In the genomic region with DNA sequence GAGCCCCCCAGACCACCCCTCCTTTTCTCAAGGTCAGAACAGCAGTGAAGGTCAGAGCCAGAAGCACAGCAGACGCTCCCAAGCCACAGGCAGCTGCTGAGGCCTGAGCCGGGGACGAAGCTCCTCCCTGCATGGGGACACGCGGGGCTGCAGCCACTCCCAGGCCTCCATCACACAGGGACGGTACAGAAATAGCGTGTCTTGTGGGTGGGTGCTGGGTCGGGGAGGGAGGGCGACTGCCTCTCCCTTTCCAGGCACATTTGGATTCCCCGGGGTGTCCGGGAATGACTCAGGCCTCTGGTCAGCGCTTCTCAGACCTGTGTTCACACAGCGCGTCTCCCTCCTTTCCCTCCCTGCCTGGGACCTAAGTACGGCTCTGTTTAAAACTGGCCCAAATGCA, we compare ENCODE assay signal across 9 cellular contexts. TPM values are rescaled to one million over a fixed set of nuclear protein-coding genes. Genes with fewer than 3 reads are reported as not detected.
A peak's percentile ranks its signal among the peaks of the same experiment; 100 is the strongest.
DNase-seq lines count a peak whose midpoint lies in the region; ATAC-seq lines count a peak whose summit lies in the region.
"Had no signal": no experiment of that assay in that cellular context is flagged by ENCODE, and none has a peak within 500 bp of the region (broad histone marks: within the 10 kb centered on the region; RNA-seq: fewer than 3 reads in every experiment).

No MANE protein-coding gene starts in this region.

- H3K36me3 ChIP-seq in stomach smooth muscle (ENCODE audit: control insufficient read depth in 2 of 2, insufficient read depth in 2 of 2, low read length in 2 of 2) = no peaks in the 10 kb centered on the region

- peaks cover 26 to 65% (median 44%) of the 10 kb centered on the region in 3 donors for H3K27me3 Mint-ChIP-seq in immature natural killer cell (ENCODE audit: low read depth in 3 of 3)
- no peaks in the 10 kb centered on the region for H3K27me3 Mint-ChIP-seq in activated naive CD4-positive, alpha-beta T cell treated with anti-CD3 and anti-CD28 coated beads, Interleukin-2, amount 10 ng/mL, durations not matched to agents 7 days and 5 days
- H3K27me3 Mint-ChIP-seq: central memory CD8-positive, alpha-beta T cell had no signal

- DNase-seq in COLO668 (lab: John Stamatoyannopoulos, UW; ENCODE audit: unreplicated experiment) = peak; percentile 87
- peak; percentile 75 for DNase-seq in HT1080 (ENCODE audit: low read depth)
- DNase-seq in immature natural killer cell = no peak
- no peak for DNase-seq in activated naive CD4-positive, alpha-beta T cell treated with anti-CD3 and anti-CD28 coated beads, Interleukin-2, amount 10 ng/mL, durations not matched to agents 7 days and 5 days
- DNase-seq in NCI-H2196 treated with DMSO at 0.1 percent for 48 hours (lab: John Stamatoyannopoulos, UW; ENCODE audit: unreplicated experiment) = no peak

- no peak overlapping the region for H3K9ac ChIP-seq in stomach smooth muscle (ENCODE audit: low read length in 2 of 2)

- no peak for ATAC-seq in HG03196 (IDR thresholded peaks at IDR 0.05; ENCODE audit: unreplicated experiment)

- H3K4me3 ChIP-seq in stomach smooth muscle (ENCODE audit: low read length in 2 of 2) = peak overlapping the region in 1 of 2 donors; percentile 54

- no peaks in the 10 kb centered on the region for H3K27me3 ChIP-seq in stomach smooth muscle (ENCODE audit: control insufficient read depth in 1 of 2, insufficient read depth in 2 of 2, low read length in 2 of 2)

- CTCF ChIA-PET in activated naive CD4-positive, alpha-beta T cell treated with anti-CD3 and anti-CD28 coated beads, Interleukin-2, amount 10 ng/mL, durations not matched to agents 7 days and 5 days (lab: Charles Lee) = no interaction called here

- H3K27ac ChIP-seq in angular gyrus (ENCODE audit: low read depth, low read length) (peak overlapping the region; percentile 73), stomach smooth muscle (ENCODE audit: low read length) (peak overlapping the region; percentile 69)

- peaks cover 36% of the 10 kb centered on the region for H3K4me1 ChIP-seq in stomach smooth muscle (ENCODE audit: control insufficient read depth, insufficient read depth, low read length)

- H3K36me3 Mint-ChIP-seq in immature natural killer cell = peaks cover 0 to 11% (median 0%) of the 10 kb centered on the region in 3 donors
- H3K36me3 Mint-ChIP-seq in activated naive CD4-positive, alpha-beta T cell treated with anti-CD3 and anti-CD28 coated beads, Interleukin-2, amount 10 ng/mL, durations not matched to agents 7 days and 5 days = peaks cover 64% of the 10 kb centered on the region

- H3K4me3 Mint-ChIP-seq in immature natural killer cell = peak overlapping the region in 2 of 5 donors; percentile 35 to 41
- no peak overlapping the region for H3K4me3 Mint-ChIP-seq in activated naive CD4-positive, alpha-beta T cell treated with anti-CD3 and anti-CD28 coated beads, Interleukin-2, amount 10 ng/mL, durations not matched to agents 7 days and 5 days

- H3K27ac Mint-ChIP-seq in immature natural killer cell = peak overlapping the region in 4 of 6 donors; percentile 23 to 96 (median 72)
- H3K27ac Mint-ChIP-seq in activated naive CD4-positive, alpha-beta T cell treated with anti-CD3 and anti-CD28 coated beads, Interleukin-2, amount 10 ng/mL, durations not matched to agents 7 days and 5 days = no peak overlapping the region

- peaks cover 71 to 75% of the 10 kb centered on the region in 2 donors for H3K4me1 Mint-ChIP-seq in immature natural killer cell
- H3K4me1 Mint-ChIP-seq in activated naive CD4-positive, alpha-beta T cell treated with anti-CD3 and anti-CD28 coated beads, Interleukin-2, amount 10 ng/mL, durations not matched to agents 7 days and 5 days = peaks cover 27% of the 10 kb centered on the region

- H3K9me3 Mint-ChIP-seq in immature natural killer cell = peaks cover 0 to 10% (median 0%) of the 10 kb centered on the region in 6 donors
- peaks cover 21% of the 10 kb centered on the region for H3K9me3 Mint-ChIP-seq in activated naive CD4-positive, alpha-beta T cell treated with anti-CD3 and anti-CD28 coated beads, Interleukin-2, amount 10 ng/mL, durations not matched to agents 7 days and 5 days
- H3K9me3 Mint-ChIP-seq: central memory CD8-positive, alpha-beta T cell had no signal

- no peaks in the 10 kb centered on the region for H3K9me3 ChIP-seq in stomach smooth muscle (ENCODE audit: control insufficient read depth in 2 of 2, low read length in 2 of 2)

RNA-seq across cellular contexts. Expression of gene RASA3, which starts 33.2 kb away (rescaled TPM):
- 37.8 and 41.7 TPM in 2 replicates for total RNA-seq in HT1080 (2014; rRNA removed; shearing (Covaris generic))
- polyA plus RNA-seq in HT1080 (2015; cell fraction: cytosol; rRNA removed) = 38.2 and 40.7 TPM in 2 replicates
- 49.5 and 52.6 TPM in 2 replicates for polyA plus RNA-seq in HT1080 (2015; cell fraction: nucleus; rRNA removed)
- 100 to 1,000 TPM in 1 of 3 donors, 10 to 100 TPM in 2; 37.4 to 153 (median 64.8) TPM for polyA plus RNA-seq in immature natural killer cell

Comparison
In these comparisons a context has a peak if more than half of its experiments do, and no peak if none do; other contexts are left out.
1. DNase-seq: peak in COLO668 (single experiment) and HT1080 (single experiment); none in immature natural killer cell (0 of 3), activated naive CD4-positive, alpha-beta T cell treated with anti-CD3 and anti-CD28 coated beads, Interleukin-2, amount 10 ng/mL, durations not matched to agents 7 days and 5 days (single experiment) and NCI-H2196 treated with DMSO at 0.1 percent for 48 hours (single experiment).